Comparison of ENCODE assay signal across 8 cellular contexts in the genomic region with DNA sequence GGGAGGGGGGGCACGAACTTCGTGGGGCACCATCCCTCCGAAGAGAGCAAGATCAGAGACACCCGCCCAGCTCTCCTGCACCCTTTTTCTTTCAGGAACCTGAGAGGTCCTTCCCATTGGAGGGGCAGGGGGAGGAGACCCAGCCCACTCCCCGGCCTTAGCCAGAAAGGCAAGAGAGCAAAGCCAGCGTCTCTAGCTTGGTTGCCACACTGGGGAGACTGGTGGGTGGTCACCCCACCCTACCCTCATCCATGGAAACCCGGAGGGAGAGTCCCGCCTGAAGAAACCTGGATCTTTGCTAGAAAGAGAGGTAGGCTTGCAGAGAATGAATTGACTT. TPM values are rescaled to one million over a fixed set of nuclear protein-coding genes. Genes with fewer than 3 reads are reported as not detected.
DNase-seq lines count a peak whose midpoint lies in the region; ATAC-seq, FAIRE-seq and TF ChIP-seq lines count a peak whose summit lies in the region.

No MANE protein-coding gene starts in this region.

- peaks cover 14 to 23% of the 10 kb centered on the region in 2 donors for H3K4me1 ChIP-seq in kidney (ENCODE audit: control insufficient read depth in 1 of 2, insufficient read depth in 1 of 2, low read depth in 1 of 2, low read length in 2 of 2)
- H3K4me1 ChIP-seq in testis, result peaks cover 39% of the 10 kb centered on the region

- ATAC-seq in GM21619 (IDR thresholded peaks at IDR 0.05; ENCODE audit: unreplicated experiment), result no peak

- FAIRE-seq in kidney (lab: Jason Lieb, UNC), result no peak

- peak overlapping the region; percentile 74 to 78 for H3K9ac ChIP-seq in kidney (ENCODE audit: low read length in 2 of 2)

- peak overlapping the region; percentile 80 to 83 for H3K4me3 ChIP-seq in kidney (ENCODE audit: low read length in 2 of 2)
- H3K4me3 ChIP-seq in testis, result peak overlapping the region; percentile 56 to 76

- H3K4me3 Mint-ChIP-seq in activated naive CD4-positive, alpha-beta T cell treated with anti-CD3 and anti-CD28 coated beads for 36 hours, result peak overlapping the region; percentile 91

- in situ Hi-C loops in GM13977 (cut with MboI; ENCODE audit: low pct_unique_long_range_greater_than_20kb, low sequenced_read_pairs, unreplicated experiment), result no loop called here

- H3K27ac ChIP-seq in angular gyrus (ENCODE audit: low read depth, low read length) (peak overlapping the region; percentile 76), kidney (ENCODE audit: low read depth in 2 of 2, low read length in 2 of 2) (peak overlapping the region; percentile 81 to 83), testis (peak overlapping the region; percentile 67 to 73)

- no peaks in the 10 kb centered on the region for H3K36me3 ChIP-seq in kidney (ENCODE audit: control insufficient read depth in 1 of 2, insufficient read depth in 2 of 2, low read length in 2 of 2)
- H3K36me3 ChIP-seq in testis (ENCODE audit: low read depth, missing control alignments), result no peaks in the 10 kb centered on the region

- no peaks in the 10 kb centered on the region for H3K9me3 Mint-ChIP-seq in activated naive CD4-positive, alpha-beta T cell treated with anti-CD3 and anti-CD28 coated beads for 36 hours

- no peak for TF ChIP-seq POLR2A in testis (IDR thresholded peaks at IDR 0.05)

- peaks cover 60% of the 10 kb centered on the region for H3K4me1 Mint-ChIP-seq in activated naive CD4-positive, alpha-beta T cell treated with anti-CD3 and anti-CD28 coated beads for 36 hours (ENCODE audit: low read depth)

- H3K27me3 Mint-ChIP-seq in activated naive CD4-positive, alpha-beta T cell treated with anti-CD3 and anti-CD28 coated beads for 36 hours (ENCODE audit: low read depth), result no peaks in the 10 kb centered on the region

- DNase-seq in activated naive CD4-positive, alpha-beta T cell treated with anti-CD3 and anti-CD28 coated beads for 36 hours, result no peak
- no peak for DNase-seq in activated naive CD4-positive, alpha-beta T cell treated with Interleukin-2 at 50 U/mL for 16 hours
- DNase-seq in kidney (no peak), testis (no peak), GM13977 (ENCODE audit: low spot score) (no peak), NCI-H526 treated with DMSO at 0.1 percent for 48 hours (lab: John Stamatoyannopoulos, UW) (no peak)

- intact Hi-C loops in activated naive CD4-positive, alpha-beta T cell treated with anti-CD3 and anti-CD28 coated beads for 36 hours (cut with micrococcal nuclease), result loop anchor here (1.0 to 10.0 kb wide), 12 partner anchors 20 to 788 kb away; a partner anchor contains a TSS
- intact Hi-C loops in kidney (cut with DNase I), result no loop called here
- intact Hi-C loops in testis (cut with DNase I; ENCODE audit: low total_unique reads), result loop anchor here (5.0 kb wide), 1 partner anchor 65 kb away; no protein-coding TSS in a partner anchor

- H3K36me3 Mint-ChIP-seq in activated naive CD4-positive, alpha-beta T cell treated with anti-CD3 and anti-CD28 coated beads for 36 hours (ENCODE audit: low read depth), result no peaks in the 10 kb centered on the region

- peak overlapping the region; percentile 91 for H3K27ac Mint-ChIP-seq in activated naive CD4-positive, alpha-beta T cell treated with anti-CD3 and anti-CD28 coated beads for 36 hours

- CTCF ChIA-PET in activated naive CD4-positive, alpha-beta T cell treated with anti-CD3 and anti-CD28 coated beads for 36 hours (lab: Charles Lee), result interaction anchor here (0.6 to 4.6 kb wide), 21 partner anchors 9 to 879 kb away, joined by 3 to 82 read pairs (median 4); a partner anchor contains a TSS

- TF ChIP-seq CTCF in kidney (IDR thresholded peaks at IDR 0.05; ENCODE audit: borderline replicate concordance, extremely low read depth, insufficient read depth) (no peak), testis (IDR thresholded peaks at IDR 0.05) (no peak), GM13977 (IDR thresholded peaks at IDR 0.05; ENCODE audit: extremely low read depth, insufficient read depth, missing control alignments) (no peak)

- H3K9me3 ChIP-seq in kidney (ENCODE audit: control insufficient read depth in 1 of 2, low read length in 2 of 2) (no peaks in the 10 kb centered on the region), testis (no peaks in the 10 kb centered on the region)

- 0 to 1% methylated on average over 8 of the region's 8 CpGs for WGBS in testis, 2 donors

- no peaks in the 10 kb centered on the region for H3K27me3 ChIP-seq in testis

RNA-seq across cellular contexts. Expression of a gene that starts 0.2 kb away (rescaled TPM):
- total RNA-seq in activated naive CD4-positive, alpha-beta T cell treated with anti-CD3 and anti-CD28 coated beads for 36 hours, result 10 to 100 TPM; 17.7 to 19.6 TPM
- total RNA-seq in kidney (67.4 TPM), testis (100 to 1,000 TPM; 124 to 125 TPM)
- polyA plus RNA-seq in kidney (ENCODE audit: insufficient read depth, low read depth, low replicate concordance) (19.7 TPM), testis (ENCODE audit: insufficient read depth, low read depth, low replicate concordance) (124 TPM)
